ENCODE assay signal across 8 cellular contexts in the genomic region with DNA sequence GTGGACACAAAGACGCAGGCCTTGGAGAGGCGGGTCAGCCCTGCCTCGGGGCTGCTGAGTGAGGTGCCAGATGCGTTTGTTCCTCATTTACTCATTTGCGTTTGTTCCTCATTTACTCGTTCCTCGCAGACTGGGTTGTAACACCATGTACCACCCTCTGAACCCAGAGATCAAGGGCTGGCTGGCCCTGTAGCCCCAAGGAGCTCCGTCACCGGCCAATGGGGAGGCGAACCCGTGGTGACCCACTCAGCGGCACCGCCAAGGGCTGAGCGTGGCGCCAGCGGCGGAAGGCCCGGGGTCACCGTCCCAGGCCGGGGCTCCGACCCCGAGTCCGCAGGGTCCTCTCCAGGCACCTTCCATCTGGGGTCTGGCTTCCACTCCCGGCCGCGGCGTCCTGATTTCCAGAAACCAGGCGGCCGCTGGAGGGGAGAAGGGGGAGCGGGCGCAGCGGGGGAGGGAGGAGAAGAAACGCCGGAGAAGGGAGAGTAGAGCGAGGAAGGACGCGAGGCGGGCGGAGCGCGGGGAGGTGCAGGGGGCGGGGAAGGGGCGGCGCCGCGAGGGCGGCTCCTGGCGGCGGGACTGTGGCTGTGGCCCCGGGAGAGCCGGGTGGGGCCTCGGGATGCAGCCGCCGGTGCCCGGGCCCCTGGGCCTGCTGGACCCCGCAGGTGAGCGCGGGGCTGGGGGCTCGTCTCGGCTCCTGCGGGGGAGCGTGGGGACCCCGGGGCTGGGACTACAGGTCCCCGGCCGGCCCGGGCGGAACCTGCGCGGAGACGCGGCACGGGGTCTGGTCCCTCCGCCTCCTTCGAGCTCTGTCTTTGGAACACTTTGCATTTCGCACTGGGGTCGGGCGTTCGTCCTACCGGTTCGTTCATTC. TPM values are rescaled to one million over a fixed set of nuclear protein-coding genes. Genes with fewer than 3 reads are reported as not detected.
DNase-seq lines count a peak whose midpoint lies in the region; ATAC-seq and TF ChIP-seq lines count a peak whose summit lies in the region.

TMEM255B (plus strand) TSS at position 576 of the 874 bp plus-strand sequence; CDS start at position 620, 44 bp downstream.

- H3K27ac ChIP-seq in HUES6 (ENCODE audit: low read depth, low read length) = no peak within 1 kb of the TSS

- peaks cover 75% of the 10 kb centered on the region for H3K27me3 Mint-ChIP-seq in nephron (ENCODE audit: low read depth)

- H3K4me3 ChIP-seq in BJ (ENCODE audit: low read depth, low read length) (peak within 1 kb of the TSS; percentile 43), HUES6 (ENCODE audit: low read depth, low read length) (peak within 1 kb of the TSS; percentile 80), fibroblast of the aortic adventitia (ENCODE audit: low read depth, low read length) (peak within 1 kb of the TSS; percentile 66)

- no peaks in the 10 kb centered on the region for H3K36me3 Mint-ChIP-seq in nephron (ENCODE audit: low read depth)

- H3K4me3 Mint-ChIP-seq in nephron = peak within 1 kb of the TSS; percentile 85 to 88 (median 87)

- peak; percentile 87 for ATAC-seq in GM19455 (IDR thresholded peaks at IDR 0.05; ENCODE audit: unreplicated experiment)

- H3K9ac ChIP-seq in HUES6 (ENCODE audit: low read length) = peak within 1 kb of the TSS; percentile 17

- TF ChIP-seq CTCF in BJ (IDR thresholded peaks at IDR 0.05; ENCODE audit: insufficient read depth, low read depth, low read length) (no peak), fibroblast of the aortic adventitia (IDR thresholded peaks at IDR 0.05; ENCODE audit: insufficient read depth, low read length) (peak; percentile 7), nephron (IDR thresholded peaks at IDR 0.05; ENCODE audit: unreplicated experiment in 3 of 3) (peak in 2 of 3 experiments; percentile 24 to 56)

- CTCF ChIA-PET in BJ (lab: Yijun Ruan, JAX) = interaction anchor here (1.0 kb wide), 1 partner anchor 9 kb away, joined by 3 read pairs; no protein-coding TSS in a partner anchor

- H3K4me1 ChIP-seq in HUES6 (ENCODE audit: control insufficient read depth, insufficient read depth, low read length) = peaks cover 8% of the 10 kb centered on the region; the same call in 1 of the 2 replicates

- H3K27me3 ChIP-seq in BJ (ENCODE audit: control insufficient read depth, insufficient read depth, low read length) = peaks cover 3% of the 10 kb centered on the region
- peaks cover 53% of the 10 kb centered on the region for H3K27me3 ChIP-seq in HUES6 (ENCODE audit: control insufficient read depth, insufficient read depth, low read length)

- peaks cover 14% of the 10 kb centered on the region for H3K4me1 Mint-ChIP-seq in nephron

- no peaks in the 10 kb centered on the region for H3K36me3 ChIP-seq in BJ (ENCODE audit: control insufficient read depth, insufficient read depth, low read length)
- H3K36me3 ChIP-seq in HUES6 (ENCODE audit: control insufficient read depth, insufficient read depth, low read length) = no peaks in the 10 kb centered on the region

- no peak for DNase-seq in BJ (ENCODE audit: low read depth)
- peak; percentile 85 to 87 for DNase-seq in SHP77 (lab: John Stamatoyannopoulos, UW)
- DNase-seq in activated effector memory CD4-positive, alpha-beta T cell treated with anti-CD3 and anti-CD28 coated beads, Interleukin-2, amount 50 U/mL, for 16 hours = peak; percentile 89
- peak; percentile 39 for DNase-seq in fibroblast of the aortic adventitia (ENCODE audit: low read depth)
- DNase-seq in stimulated activated naive CD4-positive, alpha-beta T cell treated with Interleukin-2 at 50 U/mL for 16 hours (lab: John Stamatoyannopoulos, UW) = peak; percentile 72

- POLR2A ChIA-PET in BJ (lab: Charles Lee) = interaction anchor here (0.6 kb wide), 1 partner anchor 79 kb away, joined by 5 read pairs; no protein-coding TSS in a partner anchor

- H3K9me3 Mint-ChIP-seq in nephron = no peaks in the 10 kb centered on the region

- H3K9me3 ChIP-seq in HUES6 (ENCODE audit: control insufficient read depth, insufficient read depth, low read depth, low read length) = no peaks in the 10 kb centered on the region

- H3K27ac Mint-ChIP-seq in nephron = peak within 1 kb of the TSS in 1 of 3 experiments; percentile 9

RNA-seq across cellular contexts. Expression of gene TMEM255B, which starts in this region (rescaled TPM):
- polyA plus RNA-seq in BJ (2011; rRNA removed) = 1.9 and 2.0 TPM in 2 replicates
- 0.36 and 0.57 TPM in 2 replicates for polyA minus RNA-seq in BJ (2011; rRNA and poly(A)+ RNA removed)
- total RNA-seq in fibroblast of the aortic adventitia (ENCODE audit: low replicate concordance) = not detected in 2 replicates

Comparison
In these comparisons a context has a peak if more than half of its experiments do, and no peak if none do; other contexts are left out.
1. Peak in DNase-seq and H3K4me3 ChIP-seq in fibroblast of the aortic adventitia; RNA of the gene not detected or under 1 TPM.